ENCODE assay signal across 26 cellular contexts in genomic region chr19:4436231-4436630, GRCh38.
"Had no signal": no experiment of that assay in that cellular context is flagged by ENCODE, and none has a peak within 500 bp of the region (broad histone marks: within the 10 kb centered on the region; RNA-seq: fewer than 3 reads in every experiment).

No MANE protein-coding gene starts in this region.

- H3K27me3 Mint-ChIP-seq: activated CD4-positive, alpha-beta memory T cell treated with anti-CD3 and anti-CD28 coated beads for 36 hours; activated CD4-positive, alpha-beta T cell treated with anti-CD3 and anti-CD28 coated beads for 36 hours; activated CD4-positive, alpha-beta T cell treated with anti-CD3 and anti-CD28 coated beads, Interleukin-2, amount 10 ng/mL, durations not matched to agents 24 days and 14 days; activated CD8-positive, alpha-beta memory T cell treated with anti-CD3 and anti-CD28 coated beads, Interleukin-2, amount 10 ng/mL, durations not matched to agents 7 days and 5 days; activated naive CD8-positive, alpha-beta T cell treated with anti-CD3 and anti-CD28 coated beads, Interleukin-2, amount 10 ng/mL, durations not matched to agents 7 days and 5 days; effector memory CD8-positive, alpha-beta T cell had no signal

- DNase-seq: activated CD4-positive, alpha-beta memory T cell treated with anti-CD3 and anti-CD28 coated beads for 36 hours; activated CD4-positive, alpha-beta T cell treated with anti-CD3 and anti-CD28 coated beads for 36 hours; activated CD4-positive, alpha-beta T cell treated with anti-CD3 and anti-CD28 coated beads, Interleukin-2, amount 10 ng/mL, durations not matched to agents 24 days and 14 days; activated CD4-positive, CD25-positive, alpha-beta regulatory T cell; activated CD4-positive, CD25-positive, alpha-beta regulatory T cell treated with anti-CD3 and anti-CD28 coated beads, Interleukin-2, amount 50 U/mL, for 72 hours; activated CD8-positive, alpha-beta memory T cell treated with anti-CD3 and anti-CD28 coated beads, Interleukin-2, amount 10 ng/mL, durations not matched to agents 7 days and 5 days; activated CD8-positive, alpha-beta memory T cell treated with anti-CD3 and anti-CD28 coated beads, Interleukin-2, amount 50 U/mL, for 4 hours; activated CD8-positive, alpha-beta T cell treated with anti-CD3 and anti-CD28 coated beads, Interleukin-2, amount 10 ng/mL, durations not matched to agents 7 days and 5 days; activated effector memory CD4-positive, alpha-beta T cell treated with anti-CD3 and anti-CD28 coated beads, Interleukin-2, amount 50 U/mL, for 16 hours; activated naive CD4-positive, alpha-beta T cell treated with anti-CD3 and anti-CD28 coated beads for 36 hours; activated naive CD8-positive, alpha-beta T cell treated with anti-CD3 and anti-CD28 coated beads, Interleukin-2, amount 10 ng/mL, durations not matched to agents 7 days and 5 days; activated T-cell treated with anti-CD3 and anti-CD28 coated beads, Interleukin-2, amount 50 U/mL, for 1 hour; activated T-cell treated with anti-CD3 and anti-CD28 coated beads, Interleukin-2, amount 50 U/mL, for 48 hours; brain microvascular endothelial cell; cortex of kidney; dermis blood vessel endothelial cell; effector CD4-positive, alpha-beta T cell; effector memory CD8-positive, alpha-beta T cell; foreskin fibroblast; heart right ventricle; T-helper 2 cell had no signal

- H3K27ac Mint-ChIP-seq: activated CD4-positive, alpha-beta memory T cell treated with anti-CD3 and anti-CD28 coated beads for 36 hours; activated CD4-positive, alpha-beta T cell treated with anti-CD3 and anti-CD28 coated beads for 36 hours; activated CD4-positive, alpha-beta T cell treated with anti-CD3 and anti-CD28 coated beads, Interleukin-2, amount 10 ng/mL, durations not matched to agents 24 days and 14 days; activated CD8-positive, alpha-beta memory T cell treated with anti-CD3 and anti-CD28 coated beads, Interleukin-2, amount 10 ng/mL, durations not matched to agents 7 days and 5 days; activated CD8-positive, alpha-beta T cell treated with anti-CD3 and anti-CD28 coated beads, Interleukin-2, amount 10 ng/mL, durations not matched to agents 7 days and 5 days; activated naive CD4-positive, alpha-beta T cell treated with anti-CD3 and anti-CD28 coated beads for 36 hours; activated naive CD4-positive, alpha-beta T cell treated with anti-CD3 and anti-CD28 coated beads, Interleukin-2, amount 50 U/mL, for 72 hours; activated naive CD8-positive, alpha-beta T cell treated with anti-CD3 and anti-CD28 coated beads, Interleukin-2, amount 10 ng/mL, durations not matched to agents 7 days and 5 days; activated T-helper 1 cell treated with anti-CD3 and anti-CD28 coated beads, Interleukin-12 subunit alpha, Interleukin-12 subunit beta, Interleukin-2, Interleukin-4 antibody, amounts not matched to agents 30 ng/mL and 10 ng/mL and 1 ng/mL, durations not matched to agents 14 hours and 24 hours and 36 hours; activated T-helper 2 cell treated with anti-CD3 and anti-CD28 coated beads, Interferon-gamma antibody, Interleukin-2, Interleukin-4, amounts not matched to agents 10 μg/mL and 5 μg/mL and 100 μg/mL, durations not matched to agents 14 hours and 24 hours and 36 hours; effector memory CD8-positive, alpha-beta T cell had no signal

- ATAC-seq: activated CD4-positive, alpha-beta T cell treated with anti-CD3 and anti-CD28 coated beads for 36 hours; activated CD8-positive, alpha-beta memory T cell treated with anti-CD3 and anti-CD28 coated beads, Interleukin-2, amount 10 ng/mL, durations not matched to agents 7 days and 5 days; activated CD8-positive, alpha-beta T cell treated with anti-CD3 and anti-CD28 coated beads, Interleukin-2, amount 10 ng/mL, durations not matched to agents 7 days and 5 days; effector memory CD8-positive, alpha-beta T cell; heart right ventricle had no signal

- H3K4me3 ChIP-seq: ascending aorta, heart right ventricle had no signal

- H3K27ac ChIP-seq: ascending aorta, brain microvascular endothelial cell, epithelial cell of prostate, heart right ventricle had no signal

- H3K9me3 ChIP-seq: ascending aorta, heart right ventricle had no signal

- H3K4me1 Mint-ChIP-seq: activated CD4-positive, alpha-beta T cell treated with anti-CD3 and anti-CD28 coated beads for 36 hours; activated CD8-positive, alpha-beta memory T cell treated with anti-CD3 and anti-CD28 coated beads, Interleukin-2, amount 10 ng/mL, durations not matched to agents 7 days and 5 days; activated naive CD8-positive, alpha-beta T cell treated with anti-CD3 and anti-CD28 coated beads, Interleukin-2, amount 10 ng/mL, durations not matched to agents 7 days and 5 days had no signal

- H3K27me3 ChIP-seq: ascending aorta, brain microvascular endothelial cell, heart right ventricle had no signal

- H3K9me3 Mint-ChIP-seq: activated CD4-positive, alpha-beta memory T cell treated with anti-CD3 and anti-CD28 coated beads for 36 hours; activated CD4-positive, alpha-beta T cell treated with anti-CD3 and anti-CD28 coated beads, Interleukin-2, amount 10 ng/mL, durations not matched to agents 24 days and 14 days; activated naive CD4-positive, alpha-beta T cell treated with anti-CD3 and anti-CD28 coated beads for 36 hours; activated naive CD4-positive, alpha-beta T cell treated with anti-CD3 and anti-CD28 coated beads, Interleukin-2, amount 50 U/mL, for 72 hours; activated naive CD8-positive, alpha-beta T cell treated with anti-CD3 and anti-CD28 coated beads, Interleukin-2, amount 10 ng/mL, durations not matched to agents 7 days and 5 days; activated T-helper 1 cell treated with anti-CD3 and anti-CD28 coated beads, Interleukin-12 subunit alpha, Interleukin-12 subunit beta, Interleukin-2, Interleukin-4 antibody, amounts not matched to agents 30 ng/mL and 10 ng/mL and 1 ng/mL, durations not matched to agents 14 hours and 24 hours and 36 hours; activated T-helper 2 cell treated with anti-CD3 and anti-CD28 coated beads, Interferon-gamma antibody, Interleukin-2, Interleukin-4, amounts not matched to agents 10 μg/mL and 5 μg/mL and 100 μg/mL, durations not matched to agents 14 hours and 24 hours and 36 hours; effector memory CD8-positive, alpha-beta T cell had no signal

- H3K4me1 ChIP-seq: ascending aorta had no signal

- H3K4me3 Mint-ChIP-seq: activated CD4-positive, alpha-beta memory T cell treated with anti-CD3 and anti-CD28 coated beads for 36 hours; activated CD4-positive, alpha-beta T cell treated with anti-CD3 and anti-CD28 coated beads for 36 hours; activated CD4-positive, alpha-beta T cell treated with anti-CD3 and anti-CD28 coated beads, Interleukin-2, amount 10 ng/mL, durations not matched to agents 24 days and 14 days; activated CD8-positive, alpha-beta memory T cell treated with anti-CD3 and anti-CD28 coated beads, Interleukin-2, amount 10 ng/mL, durations not matched to agents 7 days and 5 days; activated CD8-positive, alpha-beta T cell treated with anti-CD3 and anti-CD28 coated beads, Interleukin-2, amount 10 ng/mL, durations not matched to agents 7 days and 5 days; activated naive CD4-positive, alpha-beta T cell treated with anti-CD3 and anti-CD28 coated beads for 36 hours; activated naive CD8-positive, alpha-beta T cell treated with anti-CD3 and anti-CD28 coated beads, Interleukin-2, amount 10 ng/mL, durations not matched to agents 7 days and 5 days; activated T-helper 1 cell treated with anti-CD3 and anti-CD28 coated beads, Interleukin-12 subunit alpha, Interleukin-12 subunit beta, Interleukin-2, Interleukin-4 antibody, amounts not matched to agents 30 ng/mL and 10 ng/mL and 1 ng/mL, durations not matched to agents 14 hours and 24 hours and 36 hours; effector memory CD8-positive, alpha-beta T cell had no signal
